Comparison of ENCODE assay signal across 1 cellular context in the genomic region with DNA sequence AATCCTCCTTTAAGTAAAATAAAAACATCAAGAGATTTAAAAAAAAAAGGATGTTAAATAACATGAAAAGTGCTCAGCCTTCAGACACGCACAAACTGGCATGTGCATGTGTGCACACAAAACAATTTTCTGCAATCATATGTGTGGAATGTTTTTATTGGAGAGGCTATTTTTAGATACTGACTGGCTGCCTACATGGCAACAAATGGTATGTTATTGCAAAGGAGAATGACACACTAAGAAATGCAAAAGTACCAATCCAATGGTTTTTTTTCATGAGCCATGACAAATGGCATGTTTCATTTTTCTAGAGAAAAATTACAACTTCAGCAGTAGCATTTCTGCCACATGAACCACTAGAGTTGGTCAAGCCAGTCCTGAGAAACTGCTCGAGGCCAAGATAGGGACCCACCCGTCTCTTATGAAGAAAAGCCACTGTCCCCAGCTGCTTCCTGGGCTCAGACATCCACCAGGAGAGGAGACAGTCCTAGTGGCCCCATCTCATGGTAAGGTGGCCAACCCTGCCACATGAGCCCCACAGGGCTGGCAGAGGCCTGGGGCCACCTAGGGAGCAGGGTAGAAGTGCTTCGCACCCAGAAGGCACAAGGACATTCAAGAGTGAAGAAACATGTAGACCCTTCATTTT.
A peak's percentile ranks its signal among the peaks of the same experiment; 100 is the strongest.
TF ChIP-seq lines count a peak whose summit lies in the region.

No MANE protein-coding gene starts in this region.

TF ChIP-seq in IMR-90, 13 proteins besides CTCF, POLR2A, EP300 and RAD21 (continued from another document):
- no peak for TF ChIP-seq MAZ (IDR thresholded peaks at IDR 0.05; ENCODE audit: borderline replicate concordance, low read depth, low read length)
- TF ChIP-seq MAFK (IDR thresholded peaks at IDR 0.05; ENCODE audit: low read depth, low read length) = peak; percentile 59
- TF ChIP-seq MXI1 (IDR thresholded peaks at IDR 0.05; ENCODE audit: borderline replicate concordance, low read depth, low read length) = no peak
- no peak for TF ChIP-seq CHD1 (IDR thresholded peaks at IDR 0.05; ENCODE audit: low read depth, low read length)
- no peak for TF ChIP-seq FOS (IDR thresholded peaks at IDR 0.05; ENCODE audit: low read depth, low read length)
